In genomic region chr1:85578321-85579295, GRCh38 we compare ENCODE assay signal across 8 cellular contexts. TPM values are rescaled to one million over a fixed set of nuclear protein-coding genes. Genes with fewer than 3 reads are reported as not detected.
A peak's percentile ranks its signal among the peaks of the same experiment; 100 is the strongest.
DNase-seq lines count a peak whose midpoint lies in the region; ATAC-seq and TF ChIP-seq lines count a peak whose summit lies in the region.

No MANE protein-coding gene starts in this region.

- TF ChIP-seq CTCF in AG09319 (IDR thresholded peaks at IDR 0.05; ENCODE audit: low read depth, low read length) (no peak), neural crest cell (conservative IDR thresholded peaks at IDR 0.05) (no peak)

- ATAC-seq in naive thymus-derived CD8-positive, alpha-beta T cell, result no peak
- no peak for ATAC-seq in esophagus mucosa

- peaks cover 7% of the 10 kb centered on the region for H3K36me3 Mint-ChIP-seq in neural crest cell (ENCODE audit: low read depth)
- peaks cover 2 to 7% (median 7%) of the 10 kb centered on the region in 3 donors for H3K36me3 Mint-ChIP-seq in naive thymus-derived CD8-positive, alpha-beta T cell
- H3K36me3 Mint-ChIP-seq in activated CD4-positive, alpha-beta memory T cell treated with anti-CD3 and anti-CD28 coated beads for 36 hours, result no peaks in the 10 kb centered on the region

- no peaks in the 10 kb centered on the region for H3K9me3 Mint-ChIP-seq in neural crest cell
- peaks cover 0 to 4% (median 0%) of the 10 kb centered on the region in 9 donors for H3K9me3 Mint-ChIP-seq in naive thymus-derived CD8-positive, alpha-beta T cell
- no peaks in the 10 kb centered on the region for H3K9me3 Mint-ChIP-seq in activated CD4-positive, alpha-beta memory T cell treated with anti-CD3 and anti-CD28 coated beads for 36 hours

- H3K4me1 Mint-ChIP-seq in neural crest cell, result peaks cover 61% of the 10 kb centered on the region
- H3K4me1 Mint-ChIP-seq in naive thymus-derived CD8-positive, alpha-beta T cell, result peaks cover 4 to 44% (median 39%) of the 10 kb centered on the region in 4 donors
- peaks cover 33% of the 10 kb centered on the region for H3K4me1 Mint-ChIP-seq in activated CD4-positive, alpha-beta memory T cell treated with anti-CD3 and anti-CD28 coated beads for 36 hours (ENCODE audit: low read depth)

- CTCF ChIA-PET in activated CD4-positive, alpha-beta memory T cell treated with anti-CD3 and anti-CD28 coated beads for 36 hours (lab: Charles Lee), result no interaction called here

- intact Hi-C loops in activated CD4-positive, alpha-beta memory T cell treated with anti-CD3 and anti-CD28 coated beads for 36 hours (cut with micrococcal nuclease), result loop anchor here (5.0 to 10.0 kb wide), 2 partner anchors 129 to 624 kb away; partner anchors contain the start of gene ZNHIT6

- peak; percentile 91 for DNase-seq in AG09319 (ENCODE audit: extremely low read depth, low read depth)
- peak; percentile 57 for DNase-seq in NCI-H446 treated with DMSO at 0.1 percent for 48 hours (lab: John Stamatoyannopoulos, UW)
- DNase-seq in epidermal melanocyte (ENCODE audit: insufficient read length, low spot score), result peak; percentile 63
- DNase-seq in neural crest cell (ENCODE audit: low read depth, low spot score), result no peak
- no peak for DNase-seq in naive thymus-derived CD8-positive, alpha-beta T cell
- no peak for DNase-seq in activated CD8-positive, alpha-beta memory T cell treated with anti-CD3 and anti-CD28 coated beads, Interleukin-2, amount 50 U/mL, for 4 hours
- DNase-seq in activated CD4-positive, alpha-beta memory T cell treated with anti-CD3 and anti-CD28 coated beads for 36 hours, result no peak

- H3K4me3 Mint-ChIP-seq in neural crest cell, result peak overlapping the region; percentile 98
- peak overlapping the region in 2 of 10 donors; percentile 9 to 77 for H3K4me3 Mint-ChIP-seq in naive thymus-derived CD8-positive, alpha-beta T cell
- no peak overlapping the region for H3K4me3 Mint-ChIP-seq in activated CD4-positive, alpha-beta memory T cell treated with anti-CD3 and anti-CD28 coated beads for 36 hours

- POLR2A ChIA-PET in naive thymus-derived CD8-positive, alpha-beta T cell (lab: Charles Lee), result no interaction called here
- POLR2A ChIA-PET in activated CD4-positive, alpha-beta memory T cell treated with anti-CD3 and anti-CD28 coated beads for 36 hours (lab: Charles Lee), result no interaction called here

- H3K27ac Mint-ChIP-seq in neural crest cell (ENCODE audit: unreplicated experiment), result no peak overlapping the region
- no peak overlapping the region for H3K27ac Mint-ChIP-seq in naive thymus-derived CD8-positive, alpha-beta T cell
- H3K27ac Mint-ChIP-seq in activated CD4-positive, alpha-beta memory T cell treated with anti-CD3 and anti-CD28 coated beads for 36 hours, result no peak overlapping the region

- peaks cover 34% of the 10 kb centered on the region for H3K27me3 Mint-ChIP-seq in neural crest cell (ENCODE audit: low read depth)
- peaks cover 56 to 88% (median 64%) of the 10 kb centered on the region in 5 donors for H3K27me3 Mint-ChIP-seq in naive thymus-derived CD8-positive, alpha-beta T cell
- H3K27me3 Mint-ChIP-seq in activated CD4-positive, alpha-beta memory T cell treated with anti-CD3 and anti-CD28 coated beads for 36 hours, result peaks cover 75% of the 10 kb centered on the region

RNA-seq across cellular contexts. Expression of gene CCN1, which starts 2.0 kb away (rescaled TPM):
- total RNA-seq in neural crest cell (12.3 and 13.5 TPM in 2 replicates), esophagus mucosa (2.5 TPM)
- not detected for total RNA-seq in naive thymus-derived CD8-positive, alpha-beta T cell
- not detected for polyA plus RNA-seq in naive thymus-derived CD8-positive, alpha-beta T cell
- total RNA-seq in activated CD4-positive, alpha-beta memory T cell treated with anti-CD3 and anti-CD28 coated beads for 36 hours, result not detected

Comparison
In these comparisons a context has a peak if more than half of its experiments do, and no peak if none do; other contexts are left out.
1. DNase-seq: peak in AG09319 (single experiment), NCI-H446 treated with DMSO at 0.1 percent for 48 hours (single experiment) and epidermal melanocyte (single experiment); none in neural crest cell (single experiment), naive thymus-derived CD8-positive, alpha-beta T cell (0 of 10), activated CD8-positive, alpha-beta memory T cell treated with anti-CD3 and anti-CD28 coated beads, Interleukin-2, amount 50 U/mL, for 4 hours (single experiment) and activated CD4-positive, alpha-beta memory T cell treated with anti-CD3 and anti-CD28 coated beads for 36 hours (single experiment).